8 cellular contexts compared by ENCODE assay signal in genomic region chr7:151245360-151246160, GRCh38. TPM values are rescaled to one million over a fixed set of nuclear protein-coding genes. Genes with fewer than 3 reads are reported as not detected.
DNase-seq lines count a peak whose midpoint lies in the region; ATAC-seq lines count a peak whose summit lies in the region.

No MANE protein-coding gene starts in this region.

- intact Hi-C loops in Right ventricle myocardium inferior (cut with DNase I) (no loop called here), cardiac septum (cut with DNase I) (no loop called here)

- DNase-seq in Right ventricle myocardium inferior (ENCODE audit: missing footprints) (peak; percentile 74), cardiac septum (ENCODE audit: low spot score) (no peak), NCI-H82 treated with DMSO at 0.1 percent for 48 hours (lab: John Stamatoyannopoulos, UW; ENCODE audit: unreplicated experiment) (peak; percentile 13), germinal center (ENCODE audit: low spot score) (peak; percentile 92), DMS79 treated with DMSO at 0.1 percent for 48 hours (lab: John Stamatoyannopoulos, UW) (no peak), pons (ENCODE audit: low spot score) (no peak)
- DNase-seq in activated T-helper 9 cell treated with anti-CD3 and anti-CD28 coated beads, Interleukin-2, amount 50 U/mL, for 16 hours (ENCODE audit: low read depth), result peak; percentile 51

- peak overlapping the region; percentile 57 for H3K4me3 ChIP-seq in rectal smooth muscle tissue (ENCODE audit: low read length)

- ATAC-seq in Right ventricle myocardium inferior, result no peak

- no peak overlapping the region for H3K27ac ChIP-seq in rectal smooth muscle tissue (ENCODE audit: low read depth, low read length)

- H3K9ac ChIP-seq in rectal smooth muscle tissue (ENCODE audit: low read length), result no peak overlapping the region

- H3K4me1 ChIP-seq in rectal smooth muscle tissue (ENCODE audit: control insufficient read depth, insufficient read depth, low read length), result peaks cover 35% of the 10 kb centered on the region

- no peaks in the 10 kb centered on the region for H3K36me3 ChIP-seq in rectal smooth muscle tissue (ENCODE audit: control insufficient read depth, insufficient read depth, low read length)

- peaks cover 13% of the 10 kb centered on the region for H3K27me3 ChIP-seq in rectal smooth muscle tissue (ENCODE audit: control insufficient read depth, insufficient read depth, low read length)

RNA-seq across cellular contexts. Expression of gene SMARCD3, which starts 2.9 kb away (rescaled TPM):
- total RNA-seq in Right ventricle myocardium inferior (110 TPM), cardiac septum (112 TPM)

RNA-seq across cellular contexts. Expression of gene CHPF2, which starts 13.3 kb away (rescaled TPM):
- total RNA-seq in Right ventricle myocardium inferior (11.6 TPM), cardiac septum (31.0 TPM)

RNA-seq across cellular contexts. Expression of gene ABCF2, which starts 18.6 kb away (rescaled TPM):
- total RNA-seq in Right ventricle myocardium inferior (24.5 TPM), cardiac septum (28.8 TPM)

RNA-seq across cellular contexts. Expression of gene H2BK1, which starts 35.3 kb away (rescaled TPM):
- total RNA-seq in Right ventricle myocardium inferior, result not detected
- total RNA-seq in cardiac septum, result not detected

RNA-seq across cellular contexts. Expression of gene ASB10, which starts 58.5 kb away (rescaled TPM):
- 41.4 TPM for total RNA-seq in Right ventricle myocardium inferior
- total RNA-seq in cardiac septum, result 17.3 TPM

Comparison
In these comparisons a context has a peak if more than half of its experiments do, and no peak if none do; other contexts are left out.
1. DNase-seq: peak in Right ventricle myocardium inferior (single experiment), NCI-H82 treated with DMSO at 0.1 percent for 48 hours (single experiment), activated T-helper 9 cell treated with anti-CD3 and anti-CD28 coated beads, Interleukin-2, amount 50 U/mL, for 16 hours (single experiment) and germinal center (single experiment); none in cardiac septum (single experiment), DMS79 treated with DMSO at 0.1 percent for 48 hours (single experiment) and pons (single experiment).